ENCODE assay signal across 17 cellular contexts in genomic region chr10:84423729-84424128, GRCh38.
A peak's percentile ranks its signal among the peaks of the same experiment; 100 is the strongest.
DNase-seq lines count a peak whose midpoint lies in the region; ATAC-seq and TF ChIP-seq lines count a peak whose summit lies in the region.
"Had no signal": no experiment of that assay in that cellular context is flagged by ENCODE, and none has a peak within 500 bp of the region (broad histone marks: within the 10 kb centered on the region; RNA-seq: fewer than 3 reads in every experiment).

No MANE protein-coding gene starts in this region.

- no peaks in the 10 kb centered on the region; the same call in 1 of the 2 replicates for H3K36me3 ChIP-seq in PC-3 (ENCODE audit: low read depth, low read length)
- H3K36me3 ChIP-seq in fibroblast of lung (ENCODE audit: control insufficient read depth, insufficient read depth, low read length): no peaks in the 10 kb centered on the region
- no peaks in the 10 kb centered on the region for H3K36me3 ChIP-seq in sigmoid colon
- H3K36me3 ChIP-seq: cardiac muscle cell had no signal

- no peak overlapping the region for H3K27ac Mint-ChIP-seq in H9
- H3K27ac Mint-ChIP-seq: endodermal cell; stimulated activated naive B cell treated with anti-CD40 and anti-IgM and Interleukin-4, amounts not matched to agents 10 μg/mL and 1 μg/mL and 100 μg/mL, for 72 hours had no signal

- TF ChIP-seq EP300 in sigmoid colon (IDR thresholded peaks at IDR 0.05): no peak

- no peaks in the 10 kb centered on the region for H3F3A ChIP-seq in PC-3 (ENCODE audit: low read length, unreplicated experiment)

- no peak overlapping the region for H3K4me3 Mint-ChIP-seq in H9
- H3K4me3 Mint-ChIP-seq: activated naive CD4-positive, alpha-beta T cell treated with anti-CD3 and anti-CD28 coated beads for 36 hours; endodermal cell; stimulated activated naive B cell treated with anti-CD40 and anti-IgM and Interleukin-4, amounts not matched to agents 10 μg/mL and 1 μg/mL and 100 μg/mL, for 72 hours had no signal

- H4K91ac ChIP-seq in H9 (ENCODE audit: insufficient read length, low read depth, low read length): no peak overlapping the region

- no peaks in the 10 kb centered on the region for H3K23me2 ChIP-seq in H9 (ENCODE audit: insufficient read length, low read depth, low read length, poor library complexity, severe bottlenecking)

- H3K18ac ChIP-seq in H9 (ENCODE audit: insufficient read length, low read depth, low read length): no peak overlapping the region

- TF ChIP-seq CTCF in PC-3 (conservative IDR thresholded peaks at IDR 0.05; ENCODE audit: low read depth, low read length): no peak
- TF ChIP-seq CTCF in fibroblast of lung (conservative IDR thresholded peaks at IDR 0.05 in 1 of 2, IDR thresholded peaks at IDR 0.05 in 1 of 2; ENCODE audit: low read depth in 1 of 2, low read length in 2 of 2): no peak
- no peak for TF ChIP-seq CTCF in sigmoid colon (IDR thresholded peaks at IDR 0.05)
- TF ChIP-seq CTCF in H9 (conservative IDR thresholded peaks at IDR 0.05): no peak

- no peak overlapping the region for H2BK120ac ChIP-seq in H9 (ENCODE audit: low read depth, low read length, poor library complexity, severe bottlenecking)

- H3K27ac ChIP-seq in PC-3 (ENCODE audit: low read length): peak overlapping the region; percentile 80
- H3K27ac ChIP-seq in fibroblast of lung (ENCODE audit: insufficient read depth, low read length): peak overlapping the region; percentile 42
- peak overlapping the region; percentile 77 to 88 (median 81) for H3K27ac ChIP-seq in sigmoid colon
- no peak overlapping the region for H3K27ac ChIP-seq in H9 (ENCODE audit: insufficient read length, low read depth, low read length)

- H3K4me3 ChIP-seq in PC-3 (ENCODE audit: low read length): no peak overlapping the region
- H3K4me3 ChIP-seq in fibroblast of lung (replicated peaks in 1 of 4; ENCODE audit: control extremely low read depth in 1 of 4, insufficient read depth in 1 of 4, low read depth in 3 of 4, low read length in 4 of 4): no peak overlapping the region
- H3K4me3 ChIP-seq in sigmoid colon: no peak overlapping the region
- H3K4me3 ChIP-seq: cardiac muscle cell had no signal

- DNase-seq in EH (ENCODE audit: low read depth) (peak; percentile 38), PC-3 (no peak), fibroblast of lung (ENCODE audit: low read depth in 2 of 2) (no peak), sigmoid colon (no peak), inferior parietal cortex (ENCODE audit: extremely low spot score) (no peak), H9 (no peak)
- DNase-seq: activated CD4-positive, alpha-beta T cell treated with anti-CD3 and anti-CD28 coated beads for 1 hour; activated CD8-positive, alpha-beta memory T cell treated with anti-CD3 and anti-CD28 coated beads, Interleukin-2, amount 50 U/mL, for 4 hours; activated naive CD4-positive, alpha-beta T cell treated with anti-CD3 and anti-CD28 coated beads for 36 hours; endodermal cell; NCI-H748 treated with DMSO at 0.1 percent for 48 hours; nucleus accumbens; small intestine; stimulated activated naive B cell treated with anti-CD40 and anti-IgM and Interleukin-4, amounts not matched to agents 10 μg/mL and 1 μg/mL and 100 μg/mL, for 72 hours had no signal

- H4K20me1 ChIP-seq in PC-3 (ENCODE audit: low read length) (no peaks in the 10 kb centered on the region), fibroblast of lung (ENCODE audit: control insufficient read depth, extremely low read depth, insufficient read depth, low read length) (no peaks in the 10 kb centered on the region), H9 (ENCODE audit: control insufficient read depth, insufficient read depth, insufficient read length) (no peaks in the 10 kb centered on the region)

- no peak overlapping the region for H3K14ac ChIP-seq in H9 (ENCODE audit: insufficient read depth, low read length)

- H3K4ac ChIP-seq in H9 (ENCODE audit: low read depth, low read length): no peak overlapping the region

- H2BK15ac ChIP-seq in H9 (ENCODE audit: low read depth, low read length): no peak overlapping the region

- no peak overlapping the region for H2BK20ac ChIP-seq in H9 (ENCODE audit: low read depth, low read length, poor library complexity, severe bottlenecking)

- peaks cover 0 to 3% of the 10 kb centered on the region in 2 experiments; a peak in 2 of 5 replicates for H3K9me3 Mint-ChIP-seq in H9

- H3K4me2 ChIP-seq in PC-3 (ENCODE audit: low read length) (no peak overlapping the region), fibroblast of lung (ENCODE audit: extremely low read depth, insufficient read depth, low read length) (no peak overlapping the region), H9 (ENCODE audit: insufficient read depth, insufficient read length, low read length) (no peak overlapping the region)

- no peak overlapping the region for H4K8ac ChIP-seq in H9 (replicated peaks; ENCODE audit: insufficient read length, low read depth, low read length)

- H3K56ac ChIP-seq in H9 (ENCODE audit: insufficient read length, low read depth, low read length): no peak overlapping the region

- TF ChIP-seq POLR2A in sigmoid colon (IDR thresholded peaks at IDR 0.05): no peak

- H3K79me1 ChIP-seq in H9 (ENCODE audit: insufficient read depth, low read depth, low read length, poor library complexity, severe bottlenecking): no peaks in the 10 kb centered on the region

- POLR2A ChIA-PET in PC-3 (lab: Charles Lee; ENCODE audit: unreplicated experiment): interaction anchor here (0.7 kb wide), 1 partner anchor 74 kb away, joined by 24 read pairs; no protein-coding TSS in a partner anchor

- intact Hi-C loops in PC-3 (cut with micrococcal nuclease) (loop anchor here (1.0 to 5.0 kb wide), 2 partner anchors 48 to 99 kb away; no protein-coding TSS in a partner anchor), sigmoid colon (cut with DNase I) (no loop called here)

- H3K4me1 ChIP-seq in PC-3 (ENCODE audit: insufficient read depth, low read length): peaks cover 28% of the 10 kb centered on the region
- H3K4me1 ChIP-seq in fibroblast of lung (ENCODE audit: control insufficient read depth, extremely low read depth, insufficient read depth, low read length): peaks cover 8% of the 10 kb centered on the region
- peaks cover 0 to 50% (median 24%) of the 10 kb centered on the region in 4 donors for H3K4me1 ChIP-seq in sigmoid colon
- H3K4me1 ChIP-seq in H9 (ENCODE audit: insufficient read depth, low read length): no peaks in the 10 kb centered on the region

- H3K9me3 ChIP-seq in PC-3 (ENCODE audit: low read length) (no peaks in the 10 kb centered on the region), fibroblast of lung (ENCODE audit: control insufficient read depth, insufficient read depth, low read depth, low read length) (no peaks in the 10 kb centered on the region), sigmoid colon (no peaks in the 10 kb centered on the region), H9 (ENCODE audit: control insufficient read depth, low read depth, low read length) (no peaks in the 10 kb centered on the region)

- no peak overlapping the region for H2AK5ac ChIP-seq in H9 (ENCODE audit: insufficient read length, low read length)

- H2BK12ac ChIP-seq in H9 (ENCODE audit: insufficient read length, low read depth, low read length): no peak overlapping the region

- no peaks in the 10 kb centered on the region; the same call in 1 of the 2 replicates for H3K27me3 Mint-ChIP-seq in H9 (ENCODE audit: low read depth)
- H3K27me3 Mint-ChIP-seq: stimulated activated naive B cell treated with anti-CD40 and anti-IgM and Interleukin-4, amounts not matched to agents 10 μg/mL and 1 μg/mL and 100 μg/mL, for 72 hours had no signal

- H2AFZ ChIP-seq in PC-3 (ENCODE audit: low read length) (no peak overlapping the region), fibroblast of lung (ENCODE audit: low read length) (no peak overlapping the region), H9 (ENCODE audit: low read length) (no peak overlapping the region)

- no peak for ATAC-seq in PC-3
- ATAC-seq in HG02885 (IDR thresholded peaks at IDR 0.05; ENCODE audit: poor library complexity, unreplicated experiment): no peak
- ATAC-seq in HG03469 (IDR thresholded peaks at IDR 0.05; ENCODE audit: unreplicated experiment): no peak
- ATAC-seq: stimulated activated naive B cell treated with anti-CD40 and anti-IgM and Interleukin-4, amounts not matched to agents 10 μg/mL and 1 μg/mL and 100 μg/mL, for 72 hours had no signal

- BruUV-seq in PC-3 (replicated peaks; lab: Mats Ljungman, UMichigan): no TSS peak

- CTCF ChIA-PET in PC-3 (lab: Charles Lee): interaction anchor here (0.6 kb wide), 1 partner anchor 263 kb away, joined by 4 read pairs; no protein-coding TSS in a partner anchor

- H3K9me2 ChIP-seq in PC-3 (replicated peaks; ENCODE audit: low read length): no peaks in the 10 kb centered on the region

- WGBS in sigmoid colon, 2 donors: 95 to 96% methylated on average over 1 of the region's 1 CpG
- WGBS in H9 (ENCODE audit: extremely low coverage, insufficient read length, low lambda C conversion rate): no CpG with 5 or more reads among the region's 1 CpG

- H3K36me3 Mint-ChIP-seq in H9 (ENCODE audit: insufficient read depth in 1 of 3, low read depth in 3 of 3): peaks cover 7 to 18% (median 15%) of the 10 kb centered on the region in 3 experiments

- no peak overlapping the region for H3K9ac ChIP-seq in PC-3 (ENCODE audit: low read length)
- no peak overlapping the region for H3K9ac ChIP-seq in fibroblast of lung (ENCODE audit: insufficient read depth, low read length)
- H3K9ac ChIP-seq in H9 (ENCODE audit: extremely low read depth, insufficient read length, low read length): no peak overlapping the region

- H4K5ac ChIP-seq in H9 (ENCODE audit: insufficient read length, low read depth, low read length): no peak overlapping the region

- no peak overlapping the region for H2BK5ac ChIP-seq in H9 (ENCODE audit: insufficient read length, low read length)

- H3K79me2 ChIP-seq in PC-3 (ENCODE audit: low read length) (0 out of 2 replicates have a peak, but pooled peaks cover 3% of the 10 kb centered on the region), fibroblast of lung (ENCODE audit: control insufficient read depth, insufficient read depth, low read length) (peaks cover 6% of the 10 kb centered on the region), H9 (ENCODE audit: insufficient read depth, low read length) (no peaks in the 10 kb centered on the region)

- no peaks in the 10 kb centered on the region for H3K27me3 ChIP-seq in PC-3 (ENCODE audit: low read length)
- no peaks in the 10 kb centered on the region for H3K27me3 ChIP-seq in fibroblast of lung (ENCODE audit: control insufficient read depth, insufficient read depth, low read length)
- H3K27me3 ChIP-seq in sigmoid colon: no peaks in the 10 kb centered on the region
- H3K27me3 ChIP-seq in H9 (ENCODE audit: insufficient read depth, low read length): no peaks in the 10 kb centered on the region
- H3K27me3 ChIP-seq: cardiac muscle cell had no signal

- H3K4me1 Mint-ChIP-seq in H9: peaks cover 5 to 7% of the 10 kb centered on the region in 2 experiments

- H3K23ac ChIP-seq in H9 (ENCODE audit: insufficient read length, low read depth, low read length): no peak overlapping the region

- no peak overlapping the region for H3T11ph ChIP-seq in H9 (ENCODE audit: low read length)
